ENCODE assay signal across 1 cellular context in genomic region chr9:85741875-85742629, GRCh38.
A peak's percentile ranks its signal among the peaks of the same experiment; 100 is the strongest.
TF ChIP-seq lines count a peak whose summit lies in the region.

TSS of gene AGTPBP1 (minus strand) at chr9:85741954. CDS start at chr9:85712533, 29,421 bp downstream.

TF ChIP-seq in K562, 482 proteins besides CTCF, POLR2A, EP300 and RAD21 (continued from another document and continues in another):
- TF ChIP-seq ARID4B (CRISPR knock-in tag; IDR thresholded peaks at IDR 0.05) (no peak), CREB1 (IDR thresholded peaks at IDR 0.05) (peak; percentile 20; the same call in 1 of the 2 replicates), CREB1 (CRISPR knock-in tag; IDR thresholded peaks at IDR 0.05) (no peak), EP400 (IDR thresholded peaks at IDR 0.05) (no peak), MNT (conservative IDR thresholded peaks at IDR 0.05) (peak; percentile 22 to 67; a peak in 2 of 4 replicates), POLR3G (IDR thresholded peaks at IDR 0.05; ENCODE audit: extremely low read depth, insufficient read length, insufficient replicate concordance) (no peak), ZNF121 (CRISPR knock-in tag; conservative IDR thresholded peaks at IDR 0.05) (no peak), CBFA2T3 (IDR thresholded peaks at IDR 0.05) (no peak), ZNF668 (CRISPR knock-in tag; IDR thresholded peaks at IDR 0.05) (no peak), THAP7 (CRISPR knock-in tag; IDR thresholded peaks at IDR 0.05) (no peak), ARID3A (IDR thresholded peaks at IDR 0.05; ENCODE audit: borderline replicate concordance, low read depth, low read length) (no peak), THRA (IDR thresholded peaks at IDR 0.05) (no peak), ATF7 (IDR thresholded peaks at IDR 0.05) (peak; percentile 26; the same call in 1 of the 2 replicates), BHLHE40 (IDR thresholded peaks at IDR 0.05; ENCODE audit: low read length) (peak; percentile 90), ZNF239 (CRISPR knock-in tag; IDR thresholded peaks at IDR 0.05) (no peak), EGR1 (conservative IDR thresholded peaks at IDR 0.05) (peak; percentile 53), CEBPG (CRISPR knock-in tag; IDR thresholded peaks at IDR 0.05) (no peak), CEBPG (tag; conservative IDR thresholded peaks at IDR 0.05 in 1 of 2, IDR thresholded peaks at IDR 0.05 in 1 of 2) (no peak), NR0B1 (IDR thresholded peaks at IDR 0.05; ENCODE audit: partially characterized antibody) (no peak), GABPA (tag; conservative IDR thresholded peaks at IDR 0.05; ENCODE audit: low read depth) (no peak), ARID2 (IDR thresholded peaks at IDR 0.05) (no peak), REST (CRISPR knock-in tag; IDR thresholded peaks at IDR 0.05; ENCODE audit: low read depth) (no peak), RFX7 (CRISPR knock-in tag; IDR thresholded peaks at IDR 0.05) (no peak), PBX2 (CRISPR knock-in tag; IDR thresholded peaks at IDR 0.05; ENCODE audit: low read depth) (no peak), PBX2 (tag; conservative IDR thresholded peaks at IDR 0.05; ENCODE audit: low read depth) (peak; percentile 52; the same call in 1 of the 2 replicates), ZEB2 (IDR thresholded peaks at IDR 0.05) (no peak), BDP1 (IDR thresholded peaks at IDR 0.05; ENCODE audit: insufficient read depth, insufficient read length) (no peak), SMARCB1 (IDR thresholded peaks at IDR 0.05; ENCODE audit: insufficient read length, low read depth) (no peak), SOX6 (IDR thresholded peaks at IDR 0.05) (no peak), THRB (CRISPR knock-in tag; conservative IDR thresholded peaks at IDR 0.05) (no peak), HNRNPLL (IDR thresholded peaks at IDR 0.05; ENCODE audit: low read depth, low read length, poor library complexity, severe bottlenecking) (peak; percentile 68), RNF219 (CRISPR knock-in tag; IDR thresholded peaks at IDR 0.05) (no peak), ATF3 (IDR thresholded peaks at IDR 0.05) (no peak), ATF3 (CRISPR knock-in tag; conservative IDR thresholded peaks at IDR 0.05) (no peak), RAD51 (IDR thresholded peaks at IDR 0.05; ENCODE audit: borderline replicate concordance, low read depth) (0 out of 2 replicates have a peak, but pooled peaks have one; percentile 26), ZKSCAN1 (IDR thresholded peaks at IDR 0.05; ENCODE audit: low read depth, low read length) (no peak)
